29 cellular contexts compared by ENCODE assay signal in the genomic region with DNA sequence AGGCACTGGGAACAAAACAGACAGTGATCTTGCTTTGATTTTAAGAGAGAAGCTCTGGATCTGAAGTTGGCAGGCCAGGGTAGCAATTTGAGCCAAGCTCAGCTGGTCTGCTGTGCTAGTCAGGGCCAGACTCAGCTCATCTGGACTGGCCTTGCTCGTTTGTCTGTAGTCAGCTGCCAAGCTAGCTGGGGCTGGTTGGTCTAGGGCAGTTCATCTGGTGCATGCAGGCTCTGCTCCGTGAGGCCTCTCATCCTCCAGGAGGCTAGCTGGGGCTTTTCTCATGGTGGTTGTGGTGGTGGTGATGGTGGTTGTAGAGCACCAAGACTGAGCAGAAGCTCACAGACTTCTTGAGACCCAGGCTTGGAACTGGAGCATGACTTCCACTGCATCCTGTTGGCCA. TPM values are rescaled to one million over a fixed set of nuclear protein-coding genes. Genes with fewer than 3 reads are reported as not detected.
DNase-seq lines count a peak whose midpoint lies in the region; ATAC-seq and TF ChIP-seq lines count a peak whose summit lies in the region.
"Had no signal": no experiment of that assay in that cellular context is flagged by ENCODE, and none has a peak within 500 bp of the region (broad histone marks: within the 10 kb centered on the region; RNA-seq: fewer than 3 reads in every experiment).

No MANE protein-coding gene starts in this region.

- H3K36me3 ChIP-seq in neuronal stem cell (replicated peaks in 1 of 2; ENCODE audit: control insufficient read depth in 2 of 2, insufficient read depth in 2 of 2, low read length in 2 of 2) (peaks cover 0 to 14% of the 10 kb centered on the region in 2 donors), upper lobe of right lung (no peaks in the 10 kb centered on the region)
- H3K36me3 ChIP-seq: BE2C, cardiac muscle cell, HAP-1, spleen, transverse colon had no signal

- no peak overlapping the region for H3K18ac ChIP-seq in neuronal stem cell (ENCODE audit: low read length)

- no peak overlapping the region for H3K4me2 ChIP-seq in neuronal stem cell (ENCODE audit: insufficient read depth, low read length, poor library complexity, severe bottlenecking)
- H3K4me2 ChIP-seq: A549 had no signal

- H3K27ac ChIP-seq in neuronal stem cell (replicated peaks; ENCODE audit: low read length): no peak overlapping the region
- H3K27ac ChIP-seq in upper lobe of right lung: no peak overlapping the region
- H3K27ac ChIP-seq: A549, cardiac muscle cell, transverse colon had no signal

- H3K4me3 Mint-ChIP-seq in activated CD4-positive, alpha-beta memory T cell treated with anti-CD3 and anti-CD28 coated beads for 36 hours: no peak overlapping the region
- H3K4me3 Mint-ChIP-seq: activated naive CD4-positive, alpha-beta T cell treated with anti-CD3 and anti-CD28 coated beads, Interleukin-2, amount 50 U/mL, for 24 hours; activated T-cell treated with anti-CD3 and anti-CD28 coated beads, Interleukin-2, amount 50 U/mL, for 72 hours; memory B cell had no signal

- H2BK120ac ChIP-seq in neuronal stem cell (ENCODE audit: low read depth, low read length): no peak overlapping the region

- WGBS in neuronal stem cell (ENCODE audit: extremely low coverage in 2 of 2, insufficient read length in 2 of 2, insufficient replicate concordance in 1 of 2), 2 donors: no CpG with 5 or more reads among the region's 2 CpGs

- H3K27ac Mint-ChIP-seq in activated CD4-positive, alpha-beta memory T cell treated with anti-CD3 and anti-CD28 coated beads for 36 hours: no peak overlapping the region
- H3K27ac Mint-ChIP-seq: activated naive CD4-positive, alpha-beta T cell treated with anti-CD3 and anti-CD28 coated beads, Interleukin-2, amount 50 U/mL, for 24 hours; activated T-cell treated with anti-CD3 and anti-CD28 coated beads, Interleukin-2, amount 50 U/mL, for 72 hours; memory B cell had no signal

- POLR2A ChIA-PET in activated CD4-positive, alpha-beta memory T cell treated with anti-CD3 and anti-CD28 coated beads for 36 hours (lab: Charles Lee): no interaction called here

- H4K91ac ChIP-seq in neuronal stem cell (ENCODE audit: low read depth, low read length, poor library complexity): no peak overlapping the region

- no peak overlapping the region for H3K4me3 ChIP-seq in neuronal stem cell (ENCODE audit: low read length in 2 of 2)
- no peak overlapping the region for H3K4me3 ChIP-seq in upper lobe of right lung
- H3K4me3 ChIP-seq: A549, cardiac muscle cell, dorsolateral prefrontal cortex, HAP-1, spleen, transverse colon had no signal

- H3K27me3 ChIP-seq in neuronal stem cell (ENCODE audit: control insufficient read depth in 3 of 3, insufficient read depth in 3 of 3, low read depth in 1 of 3, low read length in 3 of 3): no peaks in the 10 kb centered on the region
- no peaks in the 10 kb centered on the region for H3K27me3 ChIP-seq in upper lobe of right lung
- H3K27me3 ChIP-seq: BE2C, cardiac muscle cell, dorsolateral prefrontal cortex, spleen, transverse colon had no signal

- H3K23ac ChIP-seq in neuronal stem cell (ENCODE audit: low read depth, low read length, poor library complexity): no peak overlapping the region

- H3K4me1 Mint-ChIP-seq in activated CD4-positive, alpha-beta memory T cell treated with anti-CD3 and anti-CD28 coated beads for 36 hours (ENCODE audit: low read depth): peaks cover 7% of the 10 kb centered on the region
- H3K4me1 Mint-ChIP-seq: memory B cell had no signal

- H3K9ac ChIP-seq in neuronal stem cell (ENCODE audit: low read depth, low read length, poor library complexity): no peak overlapping the region

- no peak overlapping the region for H2BK12ac ChIP-seq in neuronal stem cell (ENCODE audit: low read length)

- DNase-seq in Right ventricle myocardium inferior (ENCODE audit: missing footprints) (peak; percentile 67), cardiac septum (ENCODE audit: low spot score) (no peak), neuronal stem cell (ENCODE audit: low spot score) (no peak), upper lobe of right lung (peak; percentile 36), T1000 (lab: John Stamatoyannopoulos, UW) (no peak), NCI-H1092 treated with DMSO at 0.1 percent for 48 hours (lab: John Stamatoyannopoulos, UW) (no peak), NCI-H1417 (lab: John Stamatoyannopoulos, UW) (no peak)
- peak; percentile 7 for DNase-seq in activated CD4-positive, alpha-beta memory T cell treated with anti-CD3 and anti-CD28 coated beads for 36 hours
- DNase-seq: activated T-cell treated with anti-CD3 and anti-CD28 coated beads, Interleukin-2, amount 50 U/mL, for 72 hours; anterior cingulate cortex; BE2C; Caco-2; Karpas-422; NCI-H1694 treated with DMSO at 0.1 percent for 48 hours; NCI-H524 treated with DMSO at 0.1 percent for 48 hours; occipital lobe; retina; SIG-M5; spleen; stimulated activated CD4-positive, alpha-beta T cell treated with anti-CD3 and anti-CD28 coated beads, Interleukin-4, amount 100 ng/mL, for 24 hours; stimulated activated naive CD8-positive, alpha-beta T cell treated with anti-CD3 and anti-CD28 coated beads, Interleukin-15, Interleukin-2, amounts not matched to agents 100 U/mL and 50 U/mL, for 24 hours; transverse colon had no signal

- H3K79me1 ChIP-seq in neuronal stem cell (ENCODE audit: low read depth, low read length): peaks cover 4% of the 10 kb centered on the region

- H3K27me3 Mint-ChIP-seq in activated CD4-positive, alpha-beta memory T cell treated with anti-CD3 and anti-CD28 coated beads for 36 hours: no peaks in the 10 kb centered on the region
- H3K27me3 Mint-ChIP-seq: activated naive CD4-positive, alpha-beta T cell treated with anti-CD3 and anti-CD28 coated beads, Interleukin-2, amount 50 U/mL, for 24 hours; memory B cell had no signal

- H2BK15ac ChIP-seq in neuronal stem cell (ENCODE audit: low read length): no peak overlapping the region

- no peak for TF ChIP-seq CTCF in upper lobe of right lung (IDR thresholded peaks at IDR 0.05)

- no peak overlapping the region for H3K4ac ChIP-seq in neuronal stem cell (ENCODE audit: low read length)

- H3K9me3 ChIP-seq in neuronal stem cell (replicated peaks in 1 of 2; ENCODE audit: control insufficient read depth in 2 of 2, insufficient read depth in 1 of 2, low read depth in 1 of 2, low read length in 2 of 2) (no peaks in the 10 kb centered on the region), upper lobe of right lung (no peaks in the 10 kb centered on the region)
- H3K9me3 ChIP-seq: A549, BE2C, Caco-2, HAP-1, spleen, transverse colon had no signal

- ATAC-seq in Right ventricle myocardium inferior (no peak), upper lobe of right lung (no peak)
- ATAC-seq: A549; activated CD4-positive, CD25-positive, alpha-beta regulatory T cell treated with anti-CD3 and anti-CD28 coated beads, Interleukin-2, amount 50 U/mL, for 24 hours; activated T-cell treated with anti-CD3 and anti-CD28 coated beads, Interleukin-2, amount 50 U/mL, for 72 hours; stimulated activated naive CD8-positive, alpha-beta T cell treated with anti-CD3 and anti-CD28 coated beads, Interleukin-15, Interleukin-2, amounts not matched to agents 100 U/mL and 50 U/mL, for 24 hours had no signal

- peak overlapping the region; percentile 24 for H2AK5ac ChIP-seq in neuronal stem cell (ENCODE audit: low read depth, low read length)

- no peak overlapping the region for H2BK5ac ChIP-seq in neuronal stem cell (ENCODE audit: low read length)

- H3K36me3 Mint-ChIP-seq in activated CD4-positive, alpha-beta memory T cell treated with anti-CD3 and anti-CD28 coated beads for 36 hours: no peaks in the 10 kb centered on the region
- H3K36me3 Mint-ChIP-seq: activated naive CD4-positive, alpha-beta T cell treated with anti-CD3 and anti-CD28 coated beads, Interleukin-2, amount 50 U/mL, for 24 hours; memory B cell had no signal

- intact Hi-C loops in Right ventricle myocardium inferior (cut with DNase I) (no loop called here), cardiac septum (cut with DNase I) (loop anchor here (5.0 kb wide), 1 partner anchor 91 kb away; a partner anchor contains a TSS), upper lobe of right lung (cut with DNase I) (no loop called here)
- intact Hi-C loops in activated CD4-positive, alpha-beta memory T cell treated with anti-CD3 and anti-CD28 coated beads for 36 hours (cut with micrococcal nuclease): no loop called here

- H4K8ac ChIP-seq in neuronal stem cell (ENCODE audit: low read depth, low read length): peak overlapping the region; percentile 52

- H3K4me1 ChIP-seq in neuronal stem cell (ENCODE audit: control insufficient read depth in 2 of 2, insufficient read depth in 1 of 2, low read depth in 1 of 2, low read length in 2 of 2): peaks cover 7 to 17% of the 10 kb centered on the region in 2 donors
- peaks cover 5% of the 10 kb centered on the region for H3K4me1 ChIP-seq in upper lobe of right lung
- H3K4me1 ChIP-seq: A549, BE2C, Caco-2, HAP-1, transverse colon had no signal

- CTCF ChIA-PET in activated CD4-positive, alpha-beta memory T cell treated with anti-CD3 and anti-CD28 coated beads for 36 hours (lab: Charles Lee): interaction anchor here (0.7 kb wide), 1 partner anchor 47 kb away, joined by 3 read pairs; no protein-coding TSS in a partner anchor

- no peak overlapping the region for H3K14ac ChIP-seq in neuronal stem cell (ENCODE audit: low read length)

- no peaks in the 10 kb centered on the region for H3K9me3 Mint-ChIP-seq in activated CD4-positive, alpha-beta memory T cell treated with anti-CD3 and anti-CD28 coated beads for 36 hours
- H3K9me3 Mint-ChIP-seq: activated naive CD4-positive, alpha-beta T cell treated with anti-CD3 and anti-CD28 coated beads, Interleukin-2, amount 50 U/mL, for 24 hours; activated T-cell treated with anti-CD3 and anti-CD28 coated beads, Interleukin-2, amount 50 U/mL, for 72 hours; memory B cell had no signal

- H2AFZ ChIP-seq in neuronal stem cell (ENCODE audit: low read length): no peak overlapping the region

RNA-seq across cellular contexts. Expression of a gene that starts 10.3 kb away (rescaled TPM):
- 0.54 TPM for total RNA-seq in Right ventricle myocardium inferior
- 1.00 TPM for total RNA-seq in cardiac septum
- 10 to 100 TPM; 38.9 to 40.2 TPM for total RNA-seq in activated CD4-positive, alpha-beta memory T cell treated with anti-CD3 and anti-CD28 coated beads for 36 hours
- 26.4 TPM for polyA plus RNA-seq in neuronal stem cell (2013, experiment 1 of 2)
- 27.2 TPM for polyA plus RNA-seq in neuronal stem cell (2013, experiment 2 of 2)
- 5.4 TPM for total RNA-seq in upper lobe of right lung

Comparison
In these comparisons a context has a peak if more than half of its experiments do, and no peak if none do; other contexts are left out.
1. DNase-seq: peak in Right ventricle myocardium inferior (single experiment), activated CD4-positive, alpha-beta memory T cell treated with anti-CD3 and anti-CD28 coated beads for 36 hours (single experiment) and upper lobe of right lung (single experiment); none in cardiac septum (single experiment), neuronal stem cell (single experiment), T1000 (single experiment), NCI-H1092 treated with DMSO at 0.1 percent for 48 hours (single experiment) and NCI-H1417 (0 of 3).